Comparison of ENCODE assay signal across 15 cellular contexts in the genomic region with DNA sequence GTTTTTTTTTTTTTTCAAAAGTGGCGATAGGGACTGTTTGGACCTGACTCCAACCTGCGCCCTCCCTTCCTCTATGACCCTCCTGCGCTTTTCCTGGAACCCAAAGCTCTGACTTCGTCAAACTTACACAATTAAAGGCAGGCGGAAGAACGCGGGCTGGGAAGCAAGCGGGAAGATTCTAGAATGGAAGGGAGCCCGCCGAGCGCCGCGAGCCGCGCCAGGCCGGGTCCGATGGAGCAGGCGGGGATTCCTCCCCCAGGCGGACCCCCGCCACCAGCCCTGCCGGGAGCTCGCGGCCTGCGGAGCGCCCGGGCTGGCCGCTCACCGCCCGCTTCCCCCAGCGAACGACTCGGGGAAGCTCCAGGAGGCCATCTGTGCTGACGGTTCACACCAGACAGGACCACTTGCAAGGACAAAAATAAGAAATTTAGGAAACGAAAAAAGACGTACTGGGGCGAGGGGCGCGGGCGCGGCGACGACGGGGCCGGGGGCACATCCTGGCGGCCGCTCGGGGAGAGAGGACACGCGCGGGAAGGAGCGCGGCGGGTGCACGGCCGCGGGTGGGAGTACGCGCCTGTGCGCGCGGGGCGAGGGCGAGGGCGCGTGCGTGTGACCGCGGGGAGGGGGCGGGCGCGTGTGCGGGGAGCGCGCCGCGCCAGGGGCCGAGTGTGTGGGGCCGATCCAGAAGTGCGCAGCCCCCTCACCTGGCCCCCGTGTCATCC. TPM values are rescaled to one million over a fixed set of nuclear protein-coding genes. Genes with fewer than 3 reads are reported as not detected.
DNase-seq lines count a peak whose midpoint lies in the region; ATAC-seq, FAIRE-seq and TF ChIP-seq lines count a peak whose summit lies in the region.
"Had no signal": no experiment of that assay in that cellular context is flagged by ENCODE, and none has a peak within 500 bp of the region (broad histone marks: within the 10 kb centered on the region; RNA-seq: fewer than 3 reads in every experiment).

No MANE protein-coding gene starts in this region.

- ATAC-seq in GM23338 (no peak; the same call in 1 of the 3 replicates), GM19035 (IDR thresholded peaks at IDR 0.05; ENCODE audit: unreplicated experiment) (no peak)
- ATAC-seq: left lung had no signal

- H3K9me1 ChIP-seq in endothelial cell of umbilical vein (replicated peaks; ENCODE audit: control insufficient read depth, extremely low read depth, insufficient read depth, low read length): no peaks in the 10 kb centered on the region

- dilution Hi-C loops in endothelial cell of umbilical vein (cut with MboI; ENCODE audit: extremely low pct_ligation_motif_present, low sequenced_read_pairs): no loop called here

- POLR2A ChIA-PET in endothelial cell of umbilical vein (lab: Charles Lee): no interaction called here

- H3K79me2 ChIP-seq in GM23338 (replicated peaks; ENCODE audit: insufficient read depth) (peaks cover 18% of the 10 kb centered on the region), endothelial cell of umbilical vein (ENCODE audit: control insufficient read depth, insufficient read depth, low read length) (no peaks in the 10 kb centered on the region)

- no peak for FAIRE-seq in endothelial cell of umbilical vein (lab: Jason Lieb, UNC)
- FAIRE-seq: D721Med, GM12891 had no signal

- peak; percentile 60 for DNase-seq in GM23338 (ENCODE audit: low spot score)
- no peak for DNase-seq in WERI-Rb-1
- no peak for DNase-seq in endothelial cell of umbilical vein (ENCODE audit: low read depth, low spot score)
- no peak for DNase-seq in neural crest cell (ENCODE audit: low read depth, low spot score)
- no peak for DNase-seq in GM13976 (ENCODE audit: low spot score)
- no peak for DNase-seq in stimulated activated CD4-positive, alpha-beta T cell treated with anti-CD3 and anti-CD28 coated beads, Interleukin-4, amount 100 ng/mL, for 24 hours
- no peak for DNase-seq in NK-92 treated with Interleukin-12 subunit alpha and Interleukin-12 subunit beta, amount 100 ng/mL, for 24 hours (lab: John Stamatoyannopoulos, UW)
- DNase-seq: IMR-90, NCI-H1694 had no signal

- H3K36me3 ChIP-seq in GM23338 (ENCODE audit: insufficient read depth) (no peaks in the 10 kb centered on the region), WERI-Rb-1 (peaks cover 15% of the 10 kb centered on the region), endothelial cell of umbilical vein (ENCODE audit: control insufficient read depth in 2 of 2, extremely low read depth in 1 of 2, insufficient read depth in 2 of 2, low read length in 2 of 2) (no peaks in the 10 kb centered on the region)
- H3K36me3 ChIP-seq: left lung had no signal

- H3K9me3 ChIP-seq in WERI-Rb-1 (ENCODE audit: severe bottlenecking) (no peaks in the 10 kb centered on the region), endothelial cell of umbilical vein (replicated peaks; ENCODE audit: control insufficient read depth, insufficient read depth, low read length) (no peaks in the 10 kb centered on the region)
- H3K9me3 ChIP-seq: left lung had no signal

- peaks cover 67% of the 10 kb centered on the region for H3K27me3 Mint-ChIP-seq in GM23338 (ENCODE audit: insufficient read depth, low read depth, poor library complexity)
- H3K27me3 Mint-ChIP-seq in neural crest cell (ENCODE audit: low read depth): peaks cover 75% of the 10 kb centered on the region

- H3K27ac ChIP-seq in GM23338 (ENCODE audit: low read depth) (no peak overlapping the region), WERI-Rb-1 (peak overlapping the region; percentile 81), endothelial cell of umbilical vein (ENCODE audit: insufficient read depth, low read depth, low read length) (no peak overlapping the region)
- H3K27ac ChIP-seq: left lung, skin epidermis had no signal

- TF ChIP-seq CTCF in GM23338 (conservative IDR thresholded peaks at IDR 0.05; ENCODE audit: low read depth in 2 of 2): no peak
- no peak for TF ChIP-seq CTCF in WERI-Rb-1 (IDR thresholded peaks at IDR 0.05; ENCODE audit: low read depth, low read length)
- TF ChIP-seq CTCF in endothelial cell of umbilical vein (IDR thresholded peaks at IDR 0.05; ENCODE audit: extremely low read depth in 1 of 2, insufficient read depth in 1 of 2, low read depth in 1 of 2, low read length in 2 of 2): no peak
- TF ChIP-seq CTCF in neural crest cell (conservative IDR thresholded peaks at IDR 0.05): no peak
- TF ChIP-seq CTCF in GM13976 (IDR thresholded peaks at IDR 0.05; ENCODE audit: borderline replicate concordance, control extremely low read depth, extremely low read depth, insufficient read depth, missing control alignments): no peak

- no peak overlapping the region for H3K9ac ChIP-seq in endothelial cell of umbilical vein (replicated peaks; ENCODE audit: extremely low read depth, insufficient read depth, low read length)

- H3K27ac Mint-ChIP-seq in GM23338 (no peak overlapping the region), neural crest cell (ENCODE audit: unreplicated experiment) (no peak overlapping the region)

- no peaks in the 10 kb centered on the region for H3K9me2 ChIP-seq in GM23338 (ENCODE audit: insufficient read depth)

- peaks cover 44% of the 10 kb centered on the region for H3K4me1 ChIP-seq in GM23338 (ENCODE audit: insufficient read depth)
- H3K4me1 ChIP-seq in endothelial cell of umbilical vein (ENCODE audit: control insufficient read depth, extremely low read depth, insufficient read depth, low read length): no peaks in the 10 kb centered on the region

- H3K4me2 ChIP-seq in GM23338: peak overlapping the region; percentile 82
- H3K4me2 ChIP-seq in endothelial cell of umbilical vein (ENCODE audit: insufficient read depth, low read length): no peak overlapping the region

- no TSS peak for BruUV-seq in endothelial cell of umbilical vein (replicated peaks; lab: Mats Ljungman, UMichigan)

- H3K9me3 Mint-ChIP-seq in GM23338 (peaks cover 7% of the 10 kb centered on the region), neural crest cell (no peaks in the 10 kb centered on the region)

- in situ Hi-C loops in GM13976 (cut with MboI; ENCODE audit: low sequenced_read_pairs, unreplicated experiment): no loop called here

- CTCF ChIA-PET in endothelial cell of umbilical vein (lab: Charles Lee): no interaction called here

- peaks cover 26% of the 10 kb centered on the region for H3F3A ChIP-seq in GM23338 (replicated peaks; ENCODE audit: low read depth)

- H3K4me3 ChIP-seq in GM23338 (peak overlapping the region; percentile 53), WERI-Rb-1 (ENCODE audit: low read depth, low read length) (peak overlapping the region; percentile 63), endothelial cell of umbilical vein (replicated peaks in 1 of 3; ENCODE audit: insufficient read depth in 1 of 3, low read depth in 1 of 3, low read length in 3 of 3) (no peak overlapping the region)
- H3K4me3 ChIP-seq: left lung had no signal

- H4K20me1 ChIP-seq in GM23338 (replicated peaks; ENCODE audit: insufficient read depth) (peaks cover 5% of the 10 kb centered on the region; the same call in 1 of the 2 replicates), endothelial cell of umbilical vein (replicated peaks; ENCODE audit: control insufficient read depth, extremely low read depth, insufficient read depth, low read length) (peaks cover 2% of the 10 kb centered on the region)

- H3K36me3 Mint-ChIP-seq in GM23338 (ENCODE audit: low read depth) (peaks cover 5% of the 10 kb centered on the region; the same call in 2 of the 3 replicates), neural crest cell (ENCODE audit: low read depth) (peaks cover 6% of the 10 kb centered on the region)

- H3K27me3 ChIP-seq in GM23338 (ENCODE audit: insufficient read depth) (peaks cover 64% of the 10 kb centered on the region), WERI-Rb-1 (ENCODE audit: insufficient read depth, low read depth, severe bottlenecking) (no peaks in the 10 kb centered on the region), endothelial cell of umbilical vein (ENCODE audit: control insufficient read depth in 2 of 2, insufficient read depth in 2 of 2, low read length in 2 of 2) (peaks cover 62 to 88% of the 10 kb centered on the region in 2 experiments)

- H2AFZ ChIP-seq in GM23338 (no peak overlapping the region; the same call in 1 of the 2 replicates), endothelial cell of umbilical vein (ENCODE audit: low read depth, low read length) (no peak overlapping the region)

- intact Hi-C loops in endothelial cell of umbilical vein (cut with micrococcal nuclease): no loop called here

- peak overlapping the region; percentile 65 for H3K4me3 Mint-ChIP-seq in GM23338
- peak overlapping the region; percentile 83 for H3K4me3 Mint-ChIP-seq in neural crest cell

- no peak for TF ChIP-seq POLR2A in endothelial cell of umbilical vein (IDR thresholded peaks at IDR 0.05; ENCODE audit: low read depth, low read length)

- H3K4me1 Mint-ChIP-seq in GM23338 (peaks cover 50% of the 10 kb centered on the region), neural crest cell (peaks cover 43% of the 10 kb centered on the region)

TF ChIP-seq in endothelial cell of umbilical vein, 7 proteins besides CTCF, POLR2A, EP300 and RAD21:
- TF ChIP-seq JUN (IDR thresholded peaks at IDR 0.05; ENCODE audit: borderline replicate concordance, insufficient read depth, insufficient read length, low read depth): no peak
- TF ChIP-seq FOS (IDR thresholded peaks at IDR 0.05; ENCODE audit: borderline replicate concordance, insufficient read depth, low read length): no peak
- peak; percentile 65 for TF ChIP-seq EZH2 (IDR thresholded peaks at IDR 0.05; ENCODE audit: borderline replicate concordance, low read depth, low read length, severe bottlenecking)
- no peak for TF ChIP-seq MYC (IDR thresholded peaks at IDR 0.05; ENCODE audit: low read depth, low read length)

RNA-seq across cellular contexts. Expression of a gene that starts 1.1 kb away (rescaled TPM):
- 29.0 and 39.8 TPM in 2 replicates for total RNA-seq in GM23338 (2014; rRNA removed; shearing (Covaris generic))
- polyA plus RNA-seq in GM23338 (2016; fragmentation: Nextera tagmentation; extraction: Ambion mirVana) (11.0 and 16.9 TPM in 2 replicates), endothelial cell of umbilical vein (not detected in 2 replicates)
- total RNA-seq in endothelial cell of umbilical vein (not detected in 2 replicates), neural crest cell (9.0 and 9.1 TPM in 2 replicates)
- polyA plus RNA-seq in endothelial cell of umbilical vein (2011; cell fraction: cytosol; rRNA removed): not detected in 2 replicates
- not detected in 2 replicates for polyA plus RNA-seq in endothelial cell of umbilical vein (2011; cell fraction: nucleus; rRNA removed)
- not detected in 2 replicates for polyA plus RNA-seq in endothelial cell of umbilical vein (2012)
- not detected in 2 replicates for polyA minus RNA-seq in endothelial cell of umbilical vein
- not detected for polyA minus RNA-seq in endothelial cell of umbilical vein (2011; cell fraction: cytosol; rRNA and poly(A)+ RNA removed)
- polyA minus RNA-seq in endothelial cell of umbilical vein (2011; cell fraction: nucleus; rRNA and poly(A)+ RNA removed): not detected in 2 replicates
- total RNA-seq: IMR-90, left lung had no signal
- polyA plus RNA-seq: esophagus, IMR-90 had no signal

Comparison
In these comparisons a context has a peak if more than half of its experiments do, and no peak if none do; other contexts are left out.
1. H3K4me3 ChIP-seq: peak in GM23338 (single experiment) and WERI-Rb-1 (single experiment); none in endothelial cell of umbilical vein (0 of 3).